10 cellular contexts compared by ENCODE assay signal in genomic region chr12:89448526-89448925, GRCh38.
"Had no signal": no experiment of that assay in that cellular context is flagged by ENCODE, and none has a peak within 500 bp of the region (broad histone marks: within the 10 kb centered on the region; RNA-seq: fewer than 3 reads in every experiment).

No MANE protein-coding gene starts in this region.

- H3K36me3 ChIP-seq: heart right ventricle, left lung, sigmoid colon had no signal

- H3K27ac ChIP-seq: heart right ventricle, left lung, psoas muscle had no signal

- H3K27me3 ChIP-seq: heart right ventricle, left lung, sigmoid colon had no signal

- H3K9me3 ChIP-seq: left lung, psoas muscle, sigmoid colon had no signal

- ATAC-seq: heart right ventricle, left lung, psoas muscle had no signal

- DNase-seq: activated effector memory CD4-positive, alpha-beta T cell treated with Interleukin-2 at 50 U/mL for 16 hours; cerebellar nuclear complex; endodermal cell; heart right ventricle; left lung; nephron progenitor cell; psoas muscle; sigmoid colon; stimulated activated CD4-positive, alpha-beta T cell treated with anti-CD3 and anti-CD28 coated beads, Interleukin-12 subunit alpha, Interleukin-12 subunit beta, amount 100 ng/mL, for 4 hours; stimulated activated naive CD4-positive, alpha-beta T cell had no signal

- H3K4me3 ChIP-seq: heart right ventricle, left lung, psoas muscle, sigmoid colon had no signal
